Comparison of ENCODE assay signal across 8 cellular contexts in the genomic region with DNA sequence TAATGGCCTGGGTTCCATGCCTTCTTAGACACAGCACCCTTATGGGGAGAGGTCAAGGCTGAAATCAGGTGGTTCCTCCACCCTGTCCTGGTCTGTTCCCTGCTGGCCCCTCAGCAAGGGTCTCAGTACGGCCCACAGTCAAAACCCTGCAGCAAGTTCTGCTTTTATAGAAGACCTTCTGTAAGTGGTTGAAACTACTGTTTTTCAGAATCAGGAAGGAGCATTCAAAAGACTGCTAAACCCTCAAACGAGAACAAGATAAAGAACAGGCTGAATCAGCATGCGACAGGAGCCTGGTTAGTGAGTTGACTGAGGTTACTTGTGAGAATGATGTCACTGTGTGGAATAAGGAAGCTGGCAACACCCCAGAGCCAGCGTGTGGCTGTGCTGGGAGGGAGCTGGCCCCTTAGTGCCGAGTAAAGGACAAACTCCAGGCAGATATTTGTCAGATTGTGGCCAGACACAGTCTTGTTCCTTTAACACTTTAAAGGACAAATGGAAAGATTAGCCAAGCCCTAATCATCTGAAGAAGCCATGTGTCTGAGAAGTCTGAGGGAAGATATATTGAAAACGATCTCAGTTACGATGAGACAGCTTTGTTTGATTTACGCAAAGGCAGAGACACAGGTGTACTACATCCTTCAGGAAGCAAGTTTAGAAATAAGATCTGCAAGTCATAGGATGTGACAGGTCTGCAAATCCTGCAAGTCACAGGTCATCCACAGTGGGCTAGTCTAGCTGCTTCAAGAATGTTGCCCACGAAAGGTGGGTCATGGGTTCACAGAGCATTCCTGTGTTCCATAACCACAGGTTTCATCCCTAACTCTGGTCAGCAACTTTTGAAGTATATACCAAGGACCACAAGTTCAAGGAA. TPM values are rescaled to one million over a fixed set of nuclear protein-coding genes. Genes with fewer than 3 reads are reported as not detected.
DNase-seq lines count a peak whose midpoint lies in the region; ATAC-seq and TF ChIP-seq lines count a peak whose summit lies in the region.

No MANE protein-coding gene starts in this region.

- TF ChIP-seq EP300 in ovary (IDR thresholded peaks at IDR 0.05) = no peak

- DNase-seq in RWPE2 (ENCODE audit: low spot score) (no peak), body of pancreas (peak; percentile 85 to 94 (median 90)), left kidney (ENCODE audit: low read depth, low spot score) (peak; percentile 39), HAP-1 (ENCODE audit: low spot score in 2 of 2) (no peak), ovary (no peak)
- peak; percentile 11 for DNase-seq in stimulated activated CD8-positive, alpha-beta memory T cell treated with anti-CD3 and anti-CD28 coated beads, Interleukin-15, amount 100 ng/mL, for 24 hours (ENCODE audit: low read depth)

- H3K36me3 ChIP-seq in RWPE2 (ENCODE audit: low read depth) = no peaks in the 10 kb centered on the region
- H3K36me3 ChIP-seq in body of pancreas (replicated peaks in 1 of 2; ENCODE audit: insufficient read depth in 1 of 2, low read depth in 2 of 2) = no peaks in the 10 kb centered on the region
- H3K36me3 ChIP-seq in HAP-1 (replicated peaks) = no peaks in the 10 kb centered on the region
- no peaks in the 10 kb centered on the region for H3K36me3 ChIP-seq in ovary

- ATAC-seq in GM18508 (IDR thresholded peaks at IDR 0.05; ENCODE audit: insufficient read depth, unreplicated experiment) (peak; percentile 61), HG03039 (IDR thresholded peaks at IDR 0.05; ENCODE audit: unreplicated experiment) (peak; percentile 76), RWPE2 (ENCODE audit: low read depth) (0 out of 3 replicates have a peak, but pooled peaks have one; percentile 35), body of pancreas (peak; percentile 99)

- intact Hi-C loops in body of pancreas (cut with DNase I) = no loop called here
- intact Hi-C loops in ovary (cut with DNase I) = no loop called here

- WGBS in body of pancreas, 2 donors = 28 to 39% methylated on average over 9 of the region's 9 CpGs
- 59 to 62% (median 60%) methylated on average over 9 of the region's 9 CpGs for WGBS in ovary, 3 donors

- no peak overlapping the region for H3K4me3 ChIP-seq in RWPE2 (ENCODE audit: severe bottlenecking)
- no peak overlapping the region for H3K4me3 ChIP-seq in body of pancreas
- no peak overlapping the region for H3K4me3 ChIP-seq in HAP-1
- H3K4me3 ChIP-seq in ovary = no peak overlapping the region

- in situ Hi-C loops in HAP-1 (cut with MboI; ENCODE audit: low sequenced_read_pairs) = no loop called here

- H3K9me3 ChIP-seq in RWPE2 (ENCODE audit: severe bottlenecking) (no peaks in the 10 kb centered on the region), body of pancreas (no peaks in the 10 kb centered on the region), HAP-1 (no peaks in the 10 kb centered on the region), ovary (no peaks in the 10 kb centered on the region)

- H3K27me3 ChIP-seq in RWPE2 (ENCODE audit: insufficient read depth, poor library complexity, severe bottlenecking) (no peaks in the 10 kb centered on the region), body of pancreas (no peaks in the 10 kb centered on the region), HAP-1 (ENCODE audit: low read depth) (no peaks in the 10 kb centered on the region), ovary (no peaks in the 10 kb centered on the region)

- peaks cover 14% of the 10 kb centered on the region for H3K4me1 ChIP-seq in RWPE2 (ENCODE audit: insufficient read depth, poor library complexity, severe bottlenecking)
- H3K4me1 ChIP-seq in body of pancreas = peaks cover 22% of the 10 kb centered on the region
- H3K4me1 ChIP-seq in HAP-1 = no peaks in the 10 kb centered on the region
- no peaks in the 10 kb centered on the region for H3K4me1 ChIP-seq in ovary (ENCODE audit: insufficient read depth)

- TF ChIP-seq POLR2A in body of pancreas (IDR thresholded peaks at IDR 0.05) (peak in 2 of 3 donors; percentile 39 to 49), ovary (IDR thresholded peaks at IDR 0.05) (no peak)

- no peak overlapping the region for H3K27ac ChIP-seq in RWPE2 (ENCODE audit: poor library complexity, severe bottlenecking)
- peak overlapping the region; percentile 55 to 82 (median 76) for H3K27ac ChIP-seq in body of pancreas
- H3K27ac ChIP-seq in ovary = no peak overlapping the region

- no peak for TF ChIP-seq CTCF in RWPE2 (IDR thresholded peaks at IDR 0.05; ENCODE audit: poor library complexity, severe bottlenecking)
- no peak for TF ChIP-seq CTCF in body of pancreas (IDR thresholded peaks at IDR 0.05)
- TF ChIP-seq CTCF in ovary (IDR thresholded peaks at IDR 0.05) = no peak

RNA-seq across cellular contexts. Expression of gene B3GNT5, which starts 54.0 kb away (rescaled TPM):
- total RNA-seq in body of pancreas (1 to 10 TPM; 5.4 to 5.6 TPM), ovary (10 to 100 TPM in 1 of 7 donors, 1 to 10 TPM in 6; 6.0 to 12.9 (median 7.6) TPM)
- 1 to 10 TPM; 4.1 to 4.8 TPM for polyA plus RNA-seq in ovary

Comparison
In these comparisons a context has a peak if more than half of its experiments do, and no peak if none do; other contexts are left out.
1. ATAC-seq: peak in every context shown above with its lines; median percentile 99 in body of pancreas; 76 in HG03039; 61 in GM18508; 35 in RWPE2.
2. DNase-seq: peak in body of pancreas (4 of 4), left kidney (single experiment) and stimulated activated CD8-positive, alpha-beta memory T cell treated with anti-CD3 and anti-CD28 coated beads, Interleukin-15, amount 100 ng/mL, for 24 hours (single experiment); none in RWPE2 (single experiment), HAP-1 (0 of 2) and ovary (0 of 5).
3. H3K27ac ChIP-seq: peak in body of pancreas (4 of 4); none in RWPE2 (single experiment) and ovary (0 of 2).